8 cellular contexts compared by ENCODE assay signal in genomic region chr17:81394831-81395599, GRCh38. TPM values are rescaled to one million over a fixed set of nuclear protein-coding genes. Genes with fewer than 3 reads are reported as not detected.
DNase-seq lines count a peak whose midpoint lies in the region; ATAC-seq lines count a peak whose summit lies in the region.

Gene BAHCC1, plus strand, starts transcription at chr17:81395457. Its CDS starts 4,283 bp downstream, at chr17:81399740.

- H3K36me3 Mint-ChIP-seq in activated CD4-positive, alpha-beta memory T cell treated with anti-CD3 and anti-CD28 coated beads, Interleukin-2, amount 10 ng/mL, durations not matched to agents 7 days and 5 days (ENCODE audit: low read depth), result peaks cover 18% of the 10 kb centered on the region

- peak within 1 kb of the TSS; percentile 56 for H3K27ac Mint-ChIP-seq in activated CD4-positive, alpha-beta memory T cell treated with anti-CD3 and anti-CD28 coated beads, Interleukin-2, amount 10 ng/mL, durations not matched to agents 7 days and 5 days

- POLR2A ChIA-PET in activated CD4-positive, alpha-beta memory T cell treated with anti-CD3 and anti-CD28 coated beads, Interleukin-2, amount 10 ng/mL, durations not matched to agents 7 days and 5 days (lab: Charles Lee), result interaction anchor here (1.0 to 2.2 kb wide), 4 partner anchors 34 to 117 kb away, joined by 3 to 10 read pairs (median 4); partner anchors contain the start of gene ACTG1

- H3K9me3 Mint-ChIP-seq in activated CD4-positive, alpha-beta memory T cell treated with anti-CD3 and anti-CD28 coated beads, Interleukin-2, amount 10 ng/mL, durations not matched to agents 7 days and 5 days, result no peaks in the 10 kb centered on the region

- peak; percentile 50 for ATAC-seq in HG03097 (IDR thresholded peaks at IDR 0.05; ENCODE audit: low FRiP score, unreplicated experiment)
- no peak for ATAC-seq in HG02678 (IDR thresholded peaks at IDR 0.05; ENCODE audit: unreplicated experiment)

- DNase-seq in C1 segment of cervical spinal cord (lab: John Stamatoyannopoulos, UW) (peak; percentile 93 to 100 (median 99)), NCI-H748 treated with DMSO at 0.1 percent for 48 hours (lab: John Stamatoyannopoulos, UW) (peak; percentile 99), dermis microvascular lymphatic vessel endothelial cell (ENCODE audit: low read depth in 2 of 2) (peak; percentile 99 to 100), left kidney (ENCODE audit: low read depth, low spot score) (peak; percentile 100)
- DNase-seq in activated CD4-positive, alpha-beta memory T cell treated with anti-CD3 and anti-CD28 coated beads, Interleukin-2, amount 10 ng/mL, durations not matched to agents 7 days and 5 days, result peak; percentile 81
- peak; percentile 65 to 93 (median 80) for DNase-seq in stimulated activated CD4-positive, alpha-beta T cell treated with anti-CD3 and anti-CD28 coated beads, Interleukin-1b, Interleukin-23, amount 100 ng/mL, for 24 hours (ENCODE audit: low read depth in 4 of 4, low spot score in 1 of 4)

- CTCF ChIA-PET in activated CD4-positive, alpha-beta memory T cell treated with anti-CD3 and anti-CD28 coated beads, Interleukin-2, amount 10 ng/mL, durations not matched to agents 7 days and 5 days (lab: Charles Lee), result interaction anchor here (1.2 kb wide), 1 partner anchor 90 kb away, joined by 7 read pairs; no protein-coding TSS in a partner anchor

- peaks cover 30% of the 10 kb centered on the region for H3K4me1 Mint-ChIP-seq in activated CD4-positive, alpha-beta memory T cell treated with anti-CD3 and anti-CD28 coated beads, Interleukin-2, amount 10 ng/mL, durations not matched to agents 7 days and 5 days

- H3K27me3 Mint-ChIP-seq in activated CD4-positive, alpha-beta memory T cell treated with anti-CD3 and anti-CD28 coated beads, Interleukin-2, amount 10 ng/mL, durations not matched to agents 7 days and 5 days, result peaks cover 59% of the 10 kb centered on the region

- H3K4me3 Mint-ChIP-seq in activated CD4-positive, alpha-beta memory T cell treated with anti-CD3 and anti-CD28 coated beads, Interleukin-2, amount 10 ng/mL, durations not matched to agents 7 days and 5 days, result peak within 1 kb of the TSS; percentile 53

RNA-seq across cellular contexts. Expression of gene BAHCC1, which starts in this region (rescaled TPM):
- total RNA-seq in activated CD4-positive, alpha-beta memory T cell treated with anti-CD3 and anti-CD28 coated beads, Interleukin-2, amount 10 ng/mL, durations not matched to agents 7 days and 5 days, result under 1 TPM; 0.15 to 0.18 TPM
- total RNA-seq in dermis microvascular lymphatic vessel endothelial cell, result 2.1 and 6.3 TPM in 2 replicates

Comparison
In these comparisons a context has a peak if more than half of its experiments do, and no peak if none do; other contexts are left out.
1. Peak in DNase-seq in activated CD4-positive, alpha-beta memory T cell treated with anti-CD3 and anti-CD28 coated beads, Interleukin-2, amount 10 ng/mL, durations not matched to agents 7 days and 5 days; RNA of the gene not detected or under 1 TPM.